Comparison of ENCODE assay signal across 1 cellular context in the genomic region with DNA sequence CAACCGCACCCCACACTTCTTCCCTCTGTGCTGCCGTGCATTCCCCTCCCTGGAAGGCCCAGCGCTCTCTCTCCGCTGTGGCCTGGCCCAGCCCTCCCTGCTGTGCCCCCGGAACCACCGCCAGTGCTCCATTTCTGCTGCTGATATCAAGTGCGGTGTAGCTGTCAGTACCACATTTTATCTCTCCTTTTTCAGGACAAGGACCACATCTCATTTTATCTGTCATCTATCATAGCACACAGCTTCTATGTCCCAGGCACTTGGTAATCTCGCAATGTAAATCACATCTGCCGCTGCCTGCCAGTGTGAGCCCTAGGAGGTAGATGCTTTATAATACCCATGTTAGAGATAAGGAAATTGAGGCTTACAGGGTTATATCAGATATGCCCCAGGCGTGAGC.
TF ChIP-seq lines count a peak whose summit lies in the region.

No MANE protein-coding gene starts in this region.

TF ChIP-seq in K562, 482 proteins besides CTCF, POLR2A, EP300 and RAD21 (continued from another document):
- TF ChIP-seq TRIM25 (IDR thresholded peaks at IDR 0.05; ENCODE audit: borderline replicate concordance) (no peak), CTCFL (IDR thresholded peaks at IDR 0.05; ENCODE audit: borderline replicate concordance, insufficient read depth, low read depth, low read length, poor library complexity, severe bottlenecking) (no peak)
TF ChIP-seq in K562: peak in this region for 36.
